24 cellular contexts compared by ENCODE assay signal in genomic region chr16:30784215-30784614, GRCh38. TPM values are rescaled to one million over a fixed set of nuclear protein-coding genes. Genes with fewer than 3 reads are reported as not detected.
"Had no signal": no experiment of that assay in that cellular context is flagged by ENCODE, and none has a peak within 500 bp of the region (broad histone marks: within the 10 kb centered on the region; RNA-seq: fewer than 3 reads in every experiment).

No MANE protein-coding gene starts in this region.

- H3K27ac ChIP-seq: ascending aorta, brain microvascular endothelial cell had no signal

- H3K27ac Mint-ChIP-seq: activated CD4-positive, alpha-beta memory T cell treated with anti-CD3 and anti-CD28 coated beads for 36 hours; activated CD4-positive, alpha-beta T cell treated with anti-CD3 and anti-CD28 coated beads for 36 hours; activated CD4-positive, alpha-beta T cell treated with anti-CD3 and anti-CD28 coated beads, Interleukin-2, amount 10 ng/mL, durations not matched to agents 24 days and 14 days; activated naive CD4-positive, alpha-beta T cell treated with anti-CD3 and anti-CD28 coated beads, Interleukin-2, amount 50 U/mL, for 72 hours; activated naive CD8-positive, alpha-beta T cell treated with anti-CD3 and anti-CD28 coated beads, Interleukin-2, amount 10 ng/mL, durations not matched to agents 7 days and 5 days; activated T-cell treated with anti-CD3 and anti-CD28 coated beads, Interleukin-2, amount 50 U/mL, for 24 hours; activated T-cell treated with anti-CD3 and anti-CD28 coated beads, Interleukin-2, amount 50 U/mL, for 72 hours had no signal

- H3K9me3 Mint-ChIP-seq: activated CD4-positive, alpha-beta memory T cell treated with anti-CD3 and anti-CD28 coated beads for 36 hours; activated CD4-positive, alpha-beta T cell treated with anti-CD3 and anti-CD28 coated beads, Interleukin-2, amount 10 ng/mL, durations not matched to agents 24 days and 14 days; activated naive CD4-positive, alpha-beta T cell treated with anti-CD3 and anti-CD28 coated beads, Interleukin-2, amount 10 ng/mL, durations not matched to agents 7 days and 5 days; activated naive CD4-positive, alpha-beta T cell treated with anti-CD3 and anti-CD28 coated beads, Interleukin-2, amount 50 U/mL, for 72 hours; activated naive CD8-positive, alpha-beta T cell treated with anti-CD3 and anti-CD28 coated beads, Interleukin-2, amount 10 ng/mL, durations not matched to agents 7 days and 5 days; activated T-cell treated with anti-CD3 and anti-CD28 coated beads, Interleukin-2, amount 50 U/mL, for 24 hours; activated T-cell treated with anti-CD3 and anti-CD28 coated beads, Interleukin-2, amount 50 U/mL, for 72 hours; central memory CD8-positive, alpha-beta T cell had no signal

- H3K4me3 ChIP-seq: ascending aorta had no signal

- DNase-seq: activated CD4-positive, alpha-beta memory T cell treated with anti-CD3 and anti-CD28 coated beads for 36 hours; activated CD4-positive, alpha-beta T cell treated with anti-CD3 and anti-CD28 coated beads for 36 hours; activated CD4-positive, alpha-beta T cell treated with anti-CD3 and anti-CD28 coated beads, Interleukin-2, amount 10 ng/mL, durations not matched to agents 24 days and 14 days; activated CD4-positive, CD25-positive, alpha-beta regulatory T cell; activated CD4-positive, CD25-positive, alpha-beta regulatory T cell treated with anti-CD3 and anti-CD28 coated beads, Interleukin-2, amount 50 U/mL, for 72 hours; activated CD8-positive, alpha-beta memory T cell treated with anti-CD3 and anti-CD28 coated beads, Interleukin-2, amount 50 U/mL, for 48 hours; activated gamma-delta T cell; activated naive CD4-positive, alpha-beta T cell; activated naive CD4-positive, alpha-beta T cell treated with anti-CD3 and anti-CD28 coated beads, Interleukin-2, amount 10 ng/mL, durations not matched to agents 7 days and 5 days; activated naive CD8-positive, alpha-beta T cell treated with anti-CD3 and anti-CD28 coated beads, Interleukin-2, amount 10 ng/mL, durations not matched to agents 7 days and 5 days; activated T-cell treated with anti-CD3 and anti-CD28 coated beads for 4 hours; activated T-cell treated with anti-CD3 and anti-CD28 coated beads, Interleukin-2, amount 50 U/mL, for 24 hours; activated T-cell treated with anti-CD3 and anti-CD28 coated beads, Interleukin-2, amount 50 U/mL, for 72 hours; brain microvascular endothelial cell; cortex of kidney; effector CD8-positive, alpha-beta T cell; foreskin fibroblast; head of caudate nucleus; T-helper 2 cell had no signal

- H3K4me3 Mint-ChIP-seq: activated CD4-positive, alpha-beta memory T cell treated with anti-CD3 and anti-CD28 coated beads for 36 hours; activated CD4-positive, alpha-beta T cell treated with anti-CD3 and anti-CD28 coated beads for 36 hours; activated CD4-positive, alpha-beta T cell treated with anti-CD3 and anti-CD28 coated beads, Interleukin-2, amount 10 ng/mL, durations not matched to agents 24 days and 14 days; activated naive CD4-positive, alpha-beta T cell treated with anti-CD3 and anti-CD28 coated beads, Interleukin-2, amount 10 ng/mL, durations not matched to agents 7 days and 5 days; activated naive CD8-positive, alpha-beta T cell treated with anti-CD3 and anti-CD28 coated beads, Interleukin-2, amount 10 ng/mL, durations not matched to agents 7 days and 5 days had no signal

- H3K36me3 Mint-ChIP-seq: activated naive CD4-positive, alpha-beta T cell treated with anti-CD3 and anti-CD28 coated beads, Interleukin-2, amount 10 ng/mL, durations not matched to agents 7 days and 5 days; activated naive CD4-positive, alpha-beta T cell treated with anti-CD3 and anti-CD28 coated beads, Interleukin-2, amount 50 U/mL, for 72 hours; activated naive CD8-positive, alpha-beta T cell treated with anti-CD3 and anti-CD28 coated beads, Interleukin-2, amount 10 ng/mL, durations not matched to agents 7 days and 5 days had no signal

- H3K27me3 ChIP-seq: ascending aorta, brain microvascular endothelial cell had no signal

- H3K9me3 ChIP-seq: ascending aorta had no signal

- FAIRE-seq: colon, frontal cortex had no signal

RNA-seq across cellular contexts. Expression of gene CFAP119, which starts 22.4 kb away (rescaled TPM):
- total RNA-seq: ascending aorta had no signal
